Comparison of ENCODE assay signal across 1 cellular context in the genomic region with DNA sequence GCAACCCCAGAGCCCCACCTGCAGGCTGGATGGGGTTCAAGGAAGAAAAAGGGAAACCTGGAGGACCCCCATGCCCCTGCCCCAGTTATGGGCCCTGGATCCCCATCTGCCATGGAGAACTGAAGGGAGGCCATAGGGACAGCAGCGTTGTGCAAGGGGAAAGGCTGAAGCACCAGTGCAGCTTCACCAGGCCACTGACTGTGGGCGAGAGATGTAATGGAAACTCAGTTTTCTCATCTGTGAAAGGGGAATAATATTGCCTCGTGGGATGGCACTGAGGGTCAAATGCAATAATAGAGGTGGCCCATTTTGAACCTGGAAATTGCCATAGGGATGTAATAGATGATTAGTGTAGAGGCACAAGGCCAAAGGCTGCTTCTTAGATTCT.
TF ChIP-seq lines count a peak whose summit lies in the region.

No MANE protein-coding gene starts in this region.

TF ChIP-seq in K562, 482 proteins besides CTCF, POLR2A, EP300 and RAD21 (continues in another document):
- TF ChIP-seq TAF7 (tag; IDR thresholded peaks at IDR 0.05) (no peak), SRF (CRISPR knock-in tag; IDR thresholded peaks at IDR 0.05) (no peak), HDAC1 (IDR thresholded peaks at IDR 0.05) (peak; percentile 74 to 77; a peak in 3 of 4 replicates), RBM17 (IDR thresholded peaks at IDR 0.05; ENCODE audit: borderline replicate concordance, low read depth, low read length) (no peak), ZFP1 (CRISPR knock-in tag; IDR thresholded peaks at IDR 0.05) (0 out of 2 replicates have a peak, but pooled peaks have one; percentile 51), HDGF (IDR thresholded peaks at IDR 0.05) (peak; percentile 98), ZNF274 (IDR thresholded peaks at IDR 0.05; ENCODE audit: borderline replicate concordance, low read depth, low read length) (no peak), TGIF2 (CRISPR knock-in tag; IDR thresholded peaks at IDR 0.05) (no peak), POLR3A (IDR thresholded peaks at IDR 0.05; ENCODE audit: borderline replicate concordance, extremely low read depth, insufficient read depth, insufficient read length) (no peak), SETDB1 (IDR thresholded peaks at IDR 0.05; ENCODE audit: low read length) (no peak), FIP1L1 (IDR thresholded peaks at IDR 0.05; ENCODE audit: low read depth, low read length, poor library complexity, severe bottlenecking) (no peak), FOS (IDR thresholded peaks at IDR 0.05; ENCODE audit: extremely low read depth, insufficient read length) (no peak), KDM1A (IDR thresholded peaks at IDR 0.05) (peak; percentile 98 to 99), IFI16 (CRISPR knock-in tag; IDR thresholded peaks at IDR 0.05) (no peak), ZNF764 (CRISPR knock-in tag; IDR thresholded peaks at IDR 0.05; ENCODE audit: low read depth) (0 out of 2 replicates have a peak, but pooled peaks have one; percentile 33), ETV5 (CRISPR knock-in tag; IDR thresholded peaks at IDR 0.05; ENCODE audit: low read depth) (no peak), ZNF780A (CRISPR knock-in tag; IDR thresholded peaks at IDR 0.05) (no peak), FOXM1 (IDR thresholded peaks at IDR 0.05; ENCODE audit: low read depth) (no peak), FOXM1 (CRISPR knock-in tag; IDR thresholded peaks at IDR 0.05; ENCODE audit: low read depth) (no peak), NUFIP1 (IDR thresholded peaks at IDR 0.05; ENCODE audit: partially characterized antibody) (no peak), NFE2L1 (tag; IDR thresholded peaks at IDR 0.05; ENCODE audit: borderline replicate concordance, low read depth) (no peak), STAT5A (IDR thresholded peaks at IDR 0.05; ENCODE audit: borderline replicate concordance, low read length) (no peak), NR1H2 (CRISPR knock-in tag; IDR thresholded peaks at IDR 0.05) (no peak), CBFA2T3 (IDR thresholded peaks at IDR 0.05) (no peak), CSDE1 (IDR thresholded peaks at IDR 0.05) (no peak), ZNF586 (CRISPR knock-in tag; conservative IDR thresholded peaks at IDR 0.05) (no peak), MEIS2 (IDR thresholded peaks at IDR 0.05; ENCODE audit: partially characterized antibody) (no peak), ZNF589 (CRISPR knock-in tag; IDR thresholded peaks at IDR 0.05; ENCODE audit: low read depth) (peak; percentile 87), ZFX (CRISPR knock-in tag; IDR thresholded peaks at IDR 0.05) (no peak), ZNF134 (CRISPR knock-in tag; conservative IDR thresholded peaks at IDR 0.05) (no peak), ZNF263 (CRISPR knock-in tag; IDR thresholded peaks at IDR 0.05; ENCODE audit: borderline replicate concordance) (no peak; the same call in 1 of the 2 replicates), CC2D1A (IDR thresholded peaks at IDR 0.05) (peak; percentile 57; the same call in 1 of the 2 replicates), TBP (optimal IDR thresholded peaks at IDR 0.05; ENCODE audit: low read depth, low read length) (no peak), ZNF57 (CRISPR knock-in tag; IDR thresholded peaks at IDR 0.05) (no peak), CEBPG (CRISPR knock-in tag; IDR thresholded peaks at IDR 0.05) (no peak; the same call in 1 of the 2 replicates), CEBPG (tag; conservative IDR thresholded peaks at IDR 0.05 in 1 of 2, IDR thresholded peaks at IDR 0.05 in 1 of 2) (no peak), CBFB (CRISPR knock-in tag; IDR thresholded peaks at IDR 0.05) (no peak), ZNF41 (CRISPR knock-in tag; conservative IDR thresholded peaks at IDR 0.05) (no peak), SMARCA5 (IDR thresholded peaks at IDR 0.05) (peak; percentile 98), BCOR (IDR thresholded peaks at IDR 0.05) (peak; percentile 100), JUND (IDR thresholded peaks at IDR 0.05; ENCODE audit: borderline replicate concordance, low read depth, low read length) (no peak), JUND (tag; IDR thresholded peaks at IDR 0.05; ENCODE audit: borderline replicate concordance, low read depth, low read length) (peak; percentile 35; the same call in 1 of the 3 replicates), SNRNP70 (optimal IDR thresholded peaks at IDR 0.05; ENCODE audit: low read depth, low read length) (no peak), ARNT (IDR thresholded peaks at IDR 0.05) (peak in 1 of 2 experiments; percentile 82; a peak in 2 of 4 replicates), DIDO1 (tag; IDR thresholded peaks at IDR 0.05; ENCODE audit: low read depth) (0 out of 2 replicates have a peak, but pooled peaks have one; percentile 15), ZNF23 (CRISPR knock-in tag; IDR thresholded peaks at IDR 0.05) (peak; percentile 64; the same call in 1 of the 2 replicates), RFX7 (CRISPR knock-in tag; IDR thresholded peaks at IDR 0.05) (no peak), ETV6 (IDR thresholded peaks at IDR 0.05; ENCODE audit: borderline replicate concordance in 1 of 2, low read depth in 2 of 2, low read length in 1 of 2) (0 out of 4 replicates have a peak, but pooled peaks of 1 of the 2 experiments have one; percentile 7), ETV6 (CRISPR knock-in tag; IDR thresholded peaks at IDR 0.05; ENCODE audit: borderline replicate concordance) (no peak), ERF (CRISPR knock-in tag; IDR thresholded peaks at IDR 0.05) (no peak; the same call in 1 of the 2 replicates), HCFC1 (IDR thresholded peaks at IDR 0.05; ENCODE audit: low read depth, low read length) (no peak; the same call in 1 of the 2 replicates), ZNF224 (CRISPR knock-in tag; IDR thresholded peaks at IDR 0.05) (no peak), MCM7 (IDR thresholded peaks at IDR 0.05) (no peak), PHB (CRISPR knock-in tag; IDR thresholded peaks at IDR 0.05) (0 out of 2 replicates have a peak, but pooled peaks have one; percentile 36), HMG20A (CRISPR knock-in tag; conservative IDR thresholded peaks at IDR 0.05) (0 out of 2 replicates have a peak, but pooled peaks have one; percentile 23), U2AF2 (optimal IDR thresholded peaks at IDR 0.05; ENCODE audit: low read depth, low read length) (no peak)
- TF ChIP-seq, protein P1, sequence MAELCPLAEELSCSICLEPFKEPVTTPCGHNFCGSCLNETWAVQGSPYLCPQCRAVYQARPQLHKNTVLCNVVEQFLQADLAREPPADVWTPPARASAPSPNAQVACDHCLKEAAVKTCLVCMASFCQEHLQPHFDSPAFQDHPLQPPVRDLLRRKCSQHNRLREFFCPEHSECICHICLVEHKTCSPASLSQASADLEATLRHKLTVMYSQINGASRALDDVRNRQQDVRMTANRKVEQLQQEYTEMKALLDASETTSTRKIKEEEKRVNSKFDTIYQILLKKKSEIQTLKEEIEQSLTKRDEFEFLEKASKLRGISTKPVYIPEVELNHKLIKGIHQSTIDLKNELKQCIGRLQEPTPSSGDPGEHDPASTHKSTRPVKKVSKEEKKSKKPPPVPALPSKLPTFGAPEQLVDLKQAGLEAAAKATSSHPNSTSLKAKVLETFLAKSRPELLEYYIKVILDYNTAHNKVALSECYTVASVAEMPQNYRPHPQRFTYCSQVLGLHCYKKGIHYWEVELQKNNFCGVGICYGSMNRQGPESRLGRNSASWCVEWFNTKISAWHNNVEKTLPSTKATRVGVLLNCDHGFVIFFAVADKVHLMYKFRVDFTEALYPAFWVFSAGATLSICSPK (IDR thresholded peaks at IDR 0.05; ENCODE audit: borderline replicate concordance), result no peak
- TF ChIP-seq, protein P2, sequence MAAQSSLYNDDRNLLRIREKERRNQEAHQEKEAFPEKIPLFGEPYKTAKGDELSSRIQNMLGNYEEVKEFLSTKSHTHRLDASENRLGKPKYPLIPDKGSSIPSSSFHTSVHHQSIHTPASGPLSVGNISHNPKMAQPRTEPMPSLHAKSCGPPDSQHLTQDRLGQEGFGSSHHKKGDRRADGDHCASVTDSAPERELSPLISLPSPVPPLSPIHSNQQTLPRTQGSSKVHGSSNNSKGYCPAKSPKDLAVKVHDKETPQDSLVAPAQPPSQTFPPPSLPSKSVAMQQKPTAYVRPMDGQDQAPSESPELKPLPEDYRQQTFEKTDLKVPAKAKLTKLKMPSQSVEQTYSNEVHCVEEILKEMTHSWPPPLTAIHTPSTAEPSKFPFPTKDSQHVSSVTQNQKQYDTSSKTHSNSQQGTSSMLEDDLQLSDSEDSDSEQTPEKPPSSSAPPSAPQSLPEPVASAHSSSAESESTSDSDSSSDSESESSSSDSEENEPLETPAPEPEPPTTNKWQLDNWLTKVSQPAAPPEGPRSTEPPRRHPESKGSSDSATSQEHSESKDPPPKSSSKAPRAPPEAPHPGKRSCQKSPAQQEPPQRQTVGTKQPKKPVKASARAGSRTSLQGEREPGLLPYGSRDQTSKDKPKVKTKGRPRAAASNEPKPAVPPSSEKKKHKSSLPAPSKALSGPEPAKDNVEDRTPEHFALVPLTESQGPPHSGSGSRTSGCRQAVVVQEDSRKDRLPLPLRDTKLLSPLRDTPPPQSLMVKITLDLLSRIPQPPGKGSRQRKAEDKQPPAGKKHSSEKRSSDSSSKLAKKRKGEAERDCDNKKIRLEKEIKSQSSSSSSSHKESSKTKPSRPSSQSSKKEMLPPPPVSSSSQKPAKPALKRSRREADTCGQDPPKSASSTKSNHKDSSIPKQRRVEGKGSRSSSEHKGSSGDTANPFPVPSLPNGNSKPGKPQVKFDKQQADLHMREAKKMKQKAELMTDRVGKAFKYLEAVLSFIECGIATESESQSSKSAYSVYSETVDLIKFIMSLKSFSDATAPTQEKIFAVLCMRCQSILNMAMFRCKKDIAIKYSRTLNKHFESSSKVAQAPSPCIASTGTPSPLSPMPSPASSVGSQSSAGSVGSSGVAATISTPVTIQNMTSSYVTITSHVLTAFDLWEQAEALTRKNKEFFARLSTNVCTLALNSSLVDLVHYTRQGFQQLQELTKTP (IDR thresholded peaks at IDR 0.05; ENCODE audit: low read depth in 1 of 2, partially characterized antibody in 2 of 2), result peak in 1 of 2 experiments; percentile 14
- TF ChIP-seq, protein P3, sequence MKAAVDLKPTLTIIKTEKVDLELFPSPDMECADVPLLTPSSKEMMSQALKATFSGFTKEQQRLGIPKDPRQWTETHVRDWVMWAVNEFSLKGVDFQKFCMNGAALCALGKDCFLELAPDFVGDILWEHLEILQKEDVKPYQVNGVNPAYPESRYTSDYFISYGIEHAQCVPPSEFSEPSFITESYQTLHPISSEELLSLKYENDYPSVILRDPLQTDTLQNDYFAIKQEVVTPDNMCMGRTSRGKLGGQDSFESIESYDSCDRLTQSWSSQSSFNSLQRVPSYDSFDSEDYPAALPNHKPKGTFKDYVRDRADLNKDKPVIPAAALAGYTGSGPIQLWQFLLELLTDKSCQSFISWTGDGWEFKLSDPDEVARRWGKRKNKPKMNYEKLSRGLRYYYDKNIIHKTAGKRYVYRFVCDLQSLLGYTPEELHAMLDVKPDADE (conservative IDR thresholded peaks at IDR 0.05; ENCODE audit: control insufficient read depth, low read depth, low read length), result 0 out of 2 replicates have a peak, but pooled peaks have one; percentile 2
- TF ChIP-seq, protein P4, sequence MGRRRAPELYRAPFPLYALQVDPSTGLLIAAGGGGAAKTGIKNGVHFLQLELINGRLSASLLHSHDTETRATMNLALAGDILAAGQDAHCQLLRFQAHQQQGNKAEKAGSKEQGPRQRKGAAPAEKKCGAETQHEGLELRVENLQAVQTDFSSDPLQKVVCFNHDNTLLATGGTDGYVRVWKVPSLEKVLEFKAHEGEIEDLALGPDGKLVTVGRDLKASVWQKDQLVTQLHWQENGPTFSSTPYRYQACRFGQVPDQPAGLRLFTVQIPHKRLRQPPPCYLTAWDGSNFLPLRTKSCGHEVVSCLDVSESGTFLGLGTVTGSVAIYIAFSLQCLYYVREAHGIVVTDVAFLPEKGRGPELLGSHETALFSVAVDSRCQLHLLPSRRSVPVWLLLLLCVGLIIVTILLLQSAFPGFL (CRISPR knock-in tag; IDR thresholded peaks at IDR 0.05), result no peak
- TF ChIP-seq, protein P5, sequence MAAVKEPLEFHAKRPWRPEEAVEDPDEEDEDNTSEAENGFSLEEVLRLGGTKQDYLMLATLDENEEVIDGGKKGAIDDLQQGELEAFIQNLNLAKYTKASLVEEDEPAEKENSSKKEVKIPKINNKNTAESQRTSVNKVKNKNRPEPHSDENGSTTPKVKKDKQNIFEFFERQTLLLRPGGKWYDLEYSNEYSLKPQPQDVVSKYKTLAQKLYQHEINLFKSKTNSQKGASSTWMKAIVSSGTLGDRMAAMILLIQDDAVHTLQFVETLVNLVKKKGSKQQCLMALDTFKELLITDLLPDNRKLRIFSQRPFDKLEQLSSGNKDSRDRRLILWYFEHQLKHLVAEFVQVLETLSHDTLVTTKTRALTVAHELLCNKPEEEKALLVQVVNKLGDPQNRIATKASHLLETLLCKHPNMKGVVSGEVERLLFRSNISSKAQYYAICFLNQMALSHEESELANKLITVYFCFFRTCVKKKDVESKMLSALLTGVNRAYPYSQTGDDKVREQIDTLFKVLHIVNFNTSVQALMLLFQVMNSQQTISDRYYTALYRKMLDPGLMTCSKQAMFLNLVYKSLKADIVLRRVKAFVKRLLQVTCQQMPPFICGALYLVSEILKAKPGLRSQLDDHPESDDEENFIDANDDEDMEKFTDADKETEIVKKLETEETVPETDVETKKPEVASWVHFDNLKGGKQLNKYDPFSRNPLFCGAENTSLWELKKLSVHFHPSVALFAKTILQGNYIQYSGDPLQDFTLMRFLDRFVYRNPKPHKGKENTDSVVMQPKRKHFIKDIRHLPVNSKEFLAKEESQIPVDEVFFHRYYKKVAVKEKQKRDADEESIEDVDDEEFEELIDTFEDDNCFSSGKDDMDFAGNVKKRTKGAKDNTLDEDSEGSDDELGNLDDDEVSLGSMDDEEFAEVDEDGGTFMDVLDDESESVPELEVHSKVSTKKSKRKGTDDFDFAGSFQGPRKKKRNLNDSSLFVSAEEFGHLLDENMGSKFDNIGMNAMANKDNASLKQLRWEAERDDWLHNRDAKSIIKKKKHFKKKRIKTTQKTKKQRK (IDR thresholded peaks at IDR 0.05; ENCODE audit: borderline replicate concordance, low read depth, low read length), result no peak
- TF ChIP-seq, protein P6, sequence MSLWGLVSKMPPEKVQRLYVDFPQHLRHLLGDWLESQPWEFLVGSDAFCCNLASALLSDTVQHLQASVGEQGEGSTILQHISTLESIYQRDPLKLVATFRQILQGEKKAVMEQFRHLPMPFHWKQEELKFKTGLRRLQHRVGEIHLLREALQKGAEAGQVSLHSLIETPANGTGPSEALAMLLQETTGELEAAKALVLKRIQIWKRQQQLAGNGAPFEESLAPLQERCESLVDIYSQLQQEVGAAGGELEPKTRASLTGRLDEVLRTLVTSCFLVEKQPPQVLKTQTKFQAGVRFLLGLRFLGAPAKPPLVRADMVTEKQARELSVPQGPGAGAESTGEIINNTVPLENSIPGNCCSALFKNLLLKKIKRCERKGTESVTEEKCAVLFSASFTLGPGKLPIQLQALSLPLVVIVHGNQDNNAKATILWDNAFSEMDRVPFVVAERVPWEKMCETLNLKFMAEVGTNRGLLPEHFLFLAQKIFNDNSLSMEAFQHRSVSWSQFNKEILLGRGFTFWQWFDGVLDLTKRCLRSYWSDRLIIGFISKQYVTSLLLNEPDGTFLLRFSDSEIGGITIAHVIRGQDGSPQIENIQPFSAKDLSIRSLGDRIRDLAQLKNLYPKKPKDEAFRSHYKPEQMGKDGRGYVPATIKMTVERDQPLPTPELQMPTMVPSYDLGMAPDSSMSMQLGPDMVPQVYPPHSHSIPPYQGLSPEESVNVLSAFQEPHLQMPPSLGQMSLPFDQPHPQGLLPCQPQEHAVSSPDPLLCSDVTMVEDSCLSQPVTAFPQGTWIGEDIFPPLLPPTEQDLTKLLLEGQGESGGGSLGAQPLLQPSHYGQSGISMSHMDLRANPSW (CRISPR knock-in tag; IDR thresholded peaks at IDR 0.05), result peak; percentile 58; the same call in 1 of the 2 replicates
